19 cellular contexts compared by ENCODE assay signal in genomic region chr11:64100782-64101358, GRCh38.
DNase-seq lines count a peak whose midpoint lies in the region; ATAC-seq and TF ChIP-seq lines count a peak whose summit lies in the region.
"Had no signal": no experiment of that assay in that cellular context is flagged by ENCODE, and none has a peak within 500 bp of the region (broad histone marks: within the 10 kb centered on the region; RNA-seq: fewer than 3 reads in every experiment).

No MANE protein-coding gene starts in this region.

- peaks cover 16% of the 10 kb centered on the region for H3K27me3 Mint-ChIP-seq in HFFc6 (ENCODE audit: insufficient read depth)
- H3K27me3 Mint-ChIP-seq in nephron (ENCODE audit: low read depth) = peaks cover 16% of the 10 kb centered on the region
- H3K27me3 Mint-ChIP-seq in effector memory CD8-positive, alpha-beta T cell = no peaks in the 10 kb centered on the region
- H3K27me3 Mint-ChIP-seq: activated CD4-positive, alpha-beta memory T cell treated with anti-CD3 and anti-CD28 coated beads, Interleukin-2, amount 10 ng/mL, durations not matched to agents 7 days and 5 days; CD4-positive, CD25-positive, alpha-beta regulatory T cell had no signal

- no peaks in the 10 kb centered on the region for H3K9me3 ChIP-seq in tibial nerve
- H3K9me3 ChIP-seq: esophagus squamous epithelium, left lung had no signal

- no peak for TF ChIP-seq POLR2A in tibial nerve (IDR thresholded peaks at IDR 0.05)

- peaks cover 0 to 90% (median 31%) of the 10 kb centered on the region in 4 donors for H3K4me1 ChIP-seq in tibial nerve

- H3K9me3 Mint-ChIP-seq in HFFc6 (no peaks in the 10 kb centered on the region), nephron (no peaks in the 10 kb centered on the region)
- no peaks in the 10 kb centered on the region for H3K9me3 Mint-ChIP-seq in effector memory CD8-positive, alpha-beta T cell
- H3K9me3 Mint-ChIP-seq: activated CD4-positive, alpha-beta memory T cell treated with anti-CD3 and anti-CD28 coated beads, Interleukin-2, amount 10 ng/mL, durations not matched to agents 7 days and 5 days; activated naive CD4-positive, alpha-beta T cell treated with anti-CD3 and anti-CD28 coated beads, Interleukin-2, amount 10 ng/mL, durations not matched to agents 7 days and 5 days; IgD-negative memory B cell; stimulated activated effector memory CD8-positive, alpha-beta T cell treated with anti-CD3 and anti-CD28 coated beads, Interleukin-12 subunit alpha, Interleukin-12 subunit beta, amount 100 ng/mL, for 72 hours had no signal

- H3K4me1 Mint-ChIP-seq in HFFc6 (ENCODE audit: low read depth) (peaks cover 17% of the 10 kb centered on the region), nephron (peaks cover 54% of the 10 kb centered on the region)
- peaks cover 0 to 5% of the 10 kb centered on the region in 2 donors for H3K4me1 Mint-ChIP-seq in effector memory CD8-positive, alpha-beta T cell (ENCODE audit: low read depth in 2 of 2)
- H3K4me1 Mint-ChIP-seq: activated CD4-positive, alpha-beta memory T cell treated with anti-CD3 and anti-CD28 coated beads, Interleukin-2, amount 10 ng/mL, durations not matched to agents 7 days and 5 days; activated naive CD4-positive, alpha-beta T cell treated with anti-CD3 and anti-CD28 coated beads, Interleukin-2, amount 10 ng/mL, durations not matched to agents 7 days and 5 days; CD4-positive, CD25-positive, alpha-beta regulatory T cell; stimulated activated effector memory CD8-positive, alpha-beta T cell treated with anti-CD3 and anti-CD28 coated beads, Interleukin-12 subunit alpha, Interleukin-12 subunit beta, amount 100 ng/mL, for 72 hours had no signal

- WGBS in tibial nerve, 2 donors = 54 to 56% methylated on average over 7 of the region's 7 CpGs

- ATAC-seq in effector memory CD8-positive, alpha-beta T cell (replicated peaks) = no peak
- ATAC-seq: left lung; stimulated activated effector memory CD8-positive, alpha-beta T cell treated with anti-CD3 and anti-CD28 coated beads, Interleukin-12 subunit alpha, Interleukin-12 subunit beta, amount 100 ng/mL, for 72 hours had no signal

- no peaks in the 10 kb centered on the region for H3K36me3 ChIP-seq in tibial nerve
- H3K36me3 ChIP-seq: esophagus squamous epithelium, left lung had no signal

- no peaks in the 10 kb centered on the region for H3K27me3 ChIP-seq in tibial nerve
- H3K27me3 ChIP-seq: esophagus squamous epithelium, left lung had no signal

- H3K36me3 Mint-ChIP-seq in HFFc6 (ENCODE audit: low read depth) (peaks cover 5% of the 10 kb centered on the region; the same call in 1 of the 2 replicates), nephron (ENCODE audit: low read depth) (no peaks in the 10 kb centered on the region)
- no peaks in the 10 kb centered on the region for H3K36me3 Mint-ChIP-seq in effector memory CD8-positive, alpha-beta T cell (ENCODE audit: insufficient read depth)
- H3K36me3 Mint-ChIP-seq: activated naive CD4-positive, alpha-beta T cell treated with anti-CD3 and anti-CD28 coated beads, Interleukin-2, amount 10 ng/mL, durations not matched to agents 7 days and 5 days; CD4-positive, CD25-positive, alpha-beta regulatory T cell; IgD-negative memory B cell; stimulated activated effector memory CD8-positive, alpha-beta T cell treated with anti-CD3 and anti-CD28 coated beads, Interleukin-12 subunit alpha, Interleukin-12 subunit beta, amount 100 ng/mL, for 72 hours had no signal

- H3K4me3 ChIP-seq in tibial nerve = no peak overlapping the region
- H3K4me3 ChIP-seq: esophagus squamous epithelium, left lung had no signal

- H3K4me3 Mint-ChIP-seq in HFFc6 = peak overlapping the region; percentile 37; the same call in 1 of the 2 replicates
- H3K4me3 Mint-ChIP-seq in nephron = no peak overlapping the region
- H3K4me3 Mint-ChIP-seq in effector memory CD8-positive, alpha-beta T cell = no peak overlapping the region
- H3K4me3 Mint-ChIP-seq: activated CD4-positive, alpha-beta memory T cell treated with anti-CD3 and anti-CD28 coated beads, Interleukin-2, amount 10 ng/mL, durations not matched to agents 7 days and 5 days; activated naive CD4-positive, alpha-beta T cell treated with anti-CD3 and anti-CD28 coated beads, Interleukin-2, amount 10 ng/mL, durations not matched to agents 7 days and 5 days; CD4-positive, CD25-positive, alpha-beta regulatory T cell; stimulated activated effector memory CD8-positive, alpha-beta T cell treated with anti-CD3 and anti-CD28 coated beads, Interleukin-12 subunit alpha, Interleukin-12 subunit beta, amount 100 ng/mL, for 72 hours had no signal

- DNase-seq in HFFc6 (no peak), caudate nucleus (lab: John Stamatoyannopoulos, UW) (peak in 1 of 61 donors; percentile 49), tibial nerve (ENCODE audit: low spot score in 2 of 2) (no peak), retina (no peak)
- DNase-seq in stimulated activated CD4-positive, alpha-beta T cell treated with anti-CD3 and anti-CD28 coated beads, Interleukin-4, amount 100 ng/mL, for 4 hours = no peak
- DNase-seq in effector memory CD8-positive, alpha-beta T cell = no peak
- DNase-seq: activated CD4-positive, alpha-beta memory T cell treated with anti-CD3 and anti-CD28 coated beads, Interleukin-2, amount 10 ng/mL, durations not matched to agents 7 days and 5 days; activated CD8-positive, alpha-beta memory T cell treated with anti-CD3 and anti-CD28 coated beads, Interleukin-2, amount 50 U/mL, for 48 hours; activated naive CD4-positive, alpha-beta T cell treated with anti-CD3 and anti-CD28 coated beads, Interleukin-2, amount 10 ng/mL, durations not matched to agents 7 days and 5 days; CD4-positive, CD25-positive, alpha-beta regulatory T cell; cortex of kidney; esophagus squamous epithelium; left lung; NCI-H1930; stimulated activated CD4-positive, alpha-beta T cell treated with anti-CD3 and anti-CD28 coated beads, Interleukin-2, amount 100 ng/mL, for 48 hours had no signal

- TF ChIP-seq EP300 in tibial nerve (IDR thresholded peaks at IDR 0.05) = no peak

- TF ChIP-seq CTCF in HFFc6 (IDR thresholded peaks at IDR 0.05) (no peak), nephron (IDR thresholded peaks at IDR 0.05; ENCODE audit: unreplicated experiment in 3 of 3) (no peak), tibial nerve (IDR thresholded peaks at IDR 0.05) (no peak)

- H3K27ac ChIP-seq in caudate nucleus (ENCODE audit: low read depth, low read length) (peak overlapping the region; percentile 90), tibial nerve (peak overlapping the region; percentile 0 to 84 (median 43))
- H3K27ac ChIP-seq: esophagus squamous epithelium, left lung, RWPE1 had no signal

- H3K27ac Mint-ChIP-seq in HFFc6 (no peak overlapping the region), nephron (peak overlapping the region; percentile 0 to 57 (median 32))
- no peak overlapping the region for H3K27ac Mint-ChIP-seq in effector memory CD8-positive, alpha-beta T cell
- H3K27ac Mint-ChIP-seq: activated CD4-positive, alpha-beta memory T cell treated with anti-CD3 and anti-CD28 coated beads, Interleukin-2, amount 10 ng/mL, durations not matched to agents 7 days and 5 days; activated naive CD4-positive, alpha-beta T cell treated with anti-CD3 and anti-CD28 coated beads, Interleukin-2, amount 10 ng/mL, durations not matched to agents 7 days and 5 days; stimulated activated effector memory CD8-positive, alpha-beta T cell treated with anti-CD3 and anti-CD28 coated beads, Interleukin-12 subunit alpha, Interleukin-12 subunit beta, amount 100 ng/mL, for 72 hours had no signal

Comparison
In these comparisons a context has a peak if more than half of its experiments do, and no peak if none do; other contexts are left out.
1. H3K27ac Mint-ChIP-seq: peak in nephron (3 of 3); none in HFFc6 (single experiment) and effector memory CD8-positive, alpha-beta T cell (0 of 2).